27 cellular contexts compared by ENCODE assay signal in the genomic region with DNA sequence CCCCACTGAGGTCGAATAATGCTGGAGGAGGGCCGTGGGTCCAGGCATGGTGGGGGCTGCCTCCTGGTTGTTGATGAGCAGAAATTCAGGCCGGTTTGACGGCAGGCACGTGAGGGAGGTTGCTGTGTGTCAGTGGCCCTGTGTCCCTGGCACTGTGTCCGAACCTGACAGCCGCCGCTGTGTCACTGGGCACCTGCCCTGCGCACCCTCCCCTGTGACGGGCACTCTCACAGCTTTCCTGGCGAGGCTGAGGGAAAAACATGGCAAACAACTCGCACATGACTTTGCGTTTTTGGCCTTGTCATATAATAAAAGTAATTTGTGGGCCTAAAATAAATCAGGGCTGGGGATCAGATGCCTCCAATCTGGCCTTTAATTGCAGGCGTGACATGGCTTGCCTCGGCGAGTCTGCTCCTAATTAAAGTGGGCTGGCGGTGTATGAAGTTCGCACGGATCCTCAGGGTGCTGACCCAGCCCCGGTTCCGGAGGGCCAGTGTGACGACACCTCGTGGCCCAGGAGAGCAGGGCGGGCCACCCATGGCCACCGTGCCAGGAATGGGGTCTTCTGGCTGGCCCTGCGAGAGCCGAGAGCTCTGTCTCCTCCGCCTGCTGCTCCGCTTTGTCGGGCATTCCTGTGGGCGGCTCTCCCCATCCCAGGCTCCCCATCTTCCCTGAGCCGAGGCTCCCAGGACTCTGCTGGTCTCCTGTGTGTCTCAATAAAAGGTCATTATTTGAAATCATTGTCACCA.
DNase-seq lines count a peak whose midpoint lies in the region; FAIRE-seq and TF ChIP-seq lines count a peak whose summit lies in the region.
"Had no signal": no experiment of that assay in that cellular context is flagged by ENCODE, and none has a peak within 500 bp of the region (broad histone marks: within the 10 kb centered on the region; RNA-seq: fewer than 3 reads in every experiment).

No MANE protein-coding gene starts in this region.

- no peak for DNase-seq in breast epithelium (ENCODE audit: low spot score in 2 of 2)
- DNase-seq in MCF 10A (ENCODE audit: unreplicated experiment) = no peak
- peak; percentile 83 for DNase-seq in cerebellum (ENCODE audit: low spot score)
- DNase-seq in nephron progenitor cell = no peak
- DNase-seq in HUDEP-2 (lab: John Stamatoyannopoulos, UW; ENCODE audit: unreplicated experiment in 76 of 76) = no peak
- DNase-seq in GM03348 (ENCODE audit: low spot score) = no peak
- DNase-seq in kidney = no peak
- no peak for DNase-seq in SJCRH30
- DNase-seq: activated B cell treated with CpG ODN at 0.5 μM for 24 hours; activated CD8-positive, alpha-beta memory T cell treated with anti-CD3 and anti-CD28 coated beads, Interleukin-2, amount 10 ng/mL, durations not matched to agents 7 days and 5 days; activated naive CD4-positive, alpha-beta T cell; activated T-cell treated with anti-CD3 and anti-CD28 coated beads, Interleukin-2, amount 50 U/mL, for 48 hours; CD4-positive, alpha-beta memory T cell; DMS153; H7; islet precursor cell; KG1; MM.1S; NCI-H187; NCI-H526; Peyer's patch; stimulated activated naive CD4-positive, alpha-beta T cell; T-cell; testis had no signal

- H3K4me1 ChIP-seq in breast epithelium (no peaks in the 10 kb centered on the region), kidney (ENCODE audit: control insufficient read depth in 1 of 2, insufficient read depth in 1 of 2, low read depth in 1 of 2, low read length in 2 of 2) (peaks cover 0 to 2% of the 10 kb centered on the region in 2 donors), SJCRH30 (no peaks in the 10 kb centered on the region)
- H3K4me1 ChIP-seq: A549, Peyer's patch had no signal

- H3K4me1 Mint-ChIP-seq in MCF 10A (ENCODE audit: insufficient read depth, unreplicated experiment) = peaks cover 4% of the 10 kb centered on the region
- H3K4me1 Mint-ChIP-seq in nephron progenitor cell = peaks cover 11% of the 10 kb centered on the region
- H3K4me1 Mint-ChIP-seq: activated B cell treated with CpG ODN at 0.5 μM for 24 hours; activated CD8-positive, alpha-beta memory T cell treated with anti-CD3 and anti-CD28 coated beads, Interleukin-2, amount 10 ng/mL, durations not matched to agents 7 days and 5 days had no signal

- intact Hi-C loops in breast epithelium (cut with DNase I; ENCODE audit: low total_unique reads) = no loop called here
- intact Hi-C loops in MCF 10A (cut with micrococcal nuclease) = no loop called here
- intact Hi-C loops in kidney (cut with DNase I) = no loop called here

- TF ChIP-seq CTCF in breast epithelium (IDR thresholded peaks at IDR 0.05) (no peak), MCF 10A (IDR thresholded peaks at IDR 0.05; ENCODE audit: unreplicated experiment) (no peak), nephron progenitor cell (IDR thresholded peaks at IDR 0.05) (no peak), kidney (IDR thresholded peaks at IDR 0.05; ENCODE audit: borderline replicate concordance, extremely low read depth, insufficient read depth) (no peak)

- H3K27ac ChIP-seq in breast epithelium (peak overlapping the region; percentile 42 to 69), kidney (ENCODE audit: low read depth in 2 of 2, low read length in 2 of 2) (no peak overlapping the region), SJCRH30 (no peak overlapping the region)
- H3K27ac ChIP-seq: A549, Peyer's patch, testis had no signal

- H3K4me3 ChIP-seq in breast epithelium (peak overlapping the region in 1 of 3 donors; percentile 15), kidney (ENCODE audit: low read length in 2 of 2) (no peak overlapping the region), SJCRH30 (no peak overlapping the region)
- H3K4me3 ChIP-seq: A549, lung, Peyer's patch, testis had no signal

- POLR2A ChIA-PET in MCF 10A (lab: Yijun Ruan, JAX) = no interaction called here

- no peak for TF ChIP-seq POLR2A in breast epithelium (IDR thresholded peaks at IDR 0.05)

- H3K9me3 Mint-ChIP-seq in MCF 10A (ENCODE audit: unreplicated experiment) (no peaks in the 10 kb centered on the region), nephron progenitor cell (peaks cover 22% of the 10 kb centered on the region)

- no peaks in the 10 kb centered on the region for H3K27me3 Mint-ChIP-seq in MCF 10A (ENCODE audit: insufficient read depth, unreplicated experiment)
- peaks cover 10% of the 10 kb centered on the region for H3K27me3 Mint-ChIP-seq in nephron progenitor cell (ENCODE audit: low read depth, poor library complexity)
- H3K27me3 Mint-ChIP-seq: activated B cell treated with CpG ODN at 0.5 μM for 24 hours; activated CD8-positive, alpha-beta memory T cell treated with anti-CD3 and anti-CD28 coated beads, Interleukin-2, amount 10 ng/mL, durations not matched to agents 7 days and 5 days; CD4-positive, alpha-beta memory T cell; T-cell had no signal

- no TSS peak for BruUV-seq in MCF 10A (replicated peaks; lab: Mats Ljungman, UMichigan)

- H3K9me3 ChIP-seq in breast epithelium (peaks cover 0 to 6% of the 10 kb centered on the region in 2 donors), kidney (ENCODE audit: control insufficient read depth in 1 of 2, low read length in 2 of 2) (no peaks in the 10 kb centered on the region), SJCRH30 (replicated peaks) (no peaks in the 10 kb centered on the region)
- H3K9me3 ChIP-seq: A549, Peyer's patch, testis had no signal

- CTCF ChIA-PET in MCF 10A (lab: Yijun Ruan, JAX) = interaction anchor here (0.9 to 1.4 kb wide), 2 partner anchors 12 to 19 kb away, joined by 3 to 4 read pairs; no protein-coding TSS in a partner anchor

- no peak overlapping the region for H3K4me3 Mint-ChIP-seq in MCF 10A (ENCODE audit: unreplicated experiment)
- no peak overlapping the region for H3K4me3 Mint-ChIP-seq in nephron progenitor cell
- H3K4me3 Mint-ChIP-seq: activated B cell treated with CpG ODN at 0.5 μM for 24 hours; activated CD8-positive, alpha-beta memory T cell treated with anti-CD3 and anti-CD28 coated beads, Interleukin-2, amount 10 ng/mL, durations not matched to agents 7 days and 5 days; CD4-positive, alpha-beta memory T cell; T-cell had no signal

- H3K27ac Mint-ChIP-seq in MCF 10A (ENCODE audit: low read depth, unreplicated experiment) = no peak overlapping the region
- peak overlapping the region; percentile 36 for H3K27ac Mint-ChIP-seq in nephron progenitor cell
- H3K27ac Mint-ChIP-seq: activated B cell treated with CpG ODN at 0.5 μM for 24 hours; activated CD8-positive, alpha-beta memory T cell treated with anti-CD3 and anti-CD28 coated beads, Interleukin-2, amount 10 ng/mL, durations not matched to agents 7 days and 5 days; T-cell had no signal

- H3K36me3 Mint-ChIP-seq in MCF 10A (ENCODE audit: insufficient read depth, unreplicated experiment) (peaks cover 62% of the 10 kb centered on the region), nephron progenitor cell (ENCODE audit: low read depth) (peaks cover 51% of the 10 kb centered on the region)

- H3K36me3 ChIP-seq in breast epithelium (no peaks in the 10 kb centered on the region), kidney (ENCODE audit: control insufficient read depth in 1 of 2, insufficient read depth in 2 of 2, low read length in 2 of 2) (peaks cover 0 to 8% of the 10 kb centered on the region in 2 donors), SJCRH30 (0 out of 2 replicates have a peak, but pooled peaks cover 5% of the 10 kb centered on the region)

- FAIRE-seq in kidney (lab: Jason Lieb, UNC) = no peak
- FAIRE-seq: A549, urothelium cell line had no signal

- H3K27me3 ChIP-seq in breast epithelium = no peaks in the 10 kb centered on the region
- H3K27me3 ChIP-seq in SJCRH30 = no peaks in the 10 kb centered on the region
- H3K27me3 ChIP-seq: Peyer's patch, testis had no signal

- H3K9ac ChIP-seq in kidney (ENCODE audit: low read length in 2 of 2) = no peak overlapping the region

Comparison
In these comparisons a context has a peak if more than half of its experiments do, and no peak if none do; other contexts are left out.
1. H3K27ac ChIP-seq: peak in breast epithelium (2 of 2); none in kidney (0 of 2) and SJCRH30 (single experiment).